Comparison of ENCODE assay signal across 21 cellular contexts in genomic region chr9:117547321-117547720, GRCh38.
A peak's percentile ranks its signal among the peaks of the same experiment; 100 is the strongest.
DNase-seq lines count a peak whose midpoint lies in the region; ATAC-seq, FAIRE-seq and TF ChIP-seq lines count a peak whose summit lies in the region.
"Had no signal": no experiment of that assay in that cellular context is flagged by ENCODE, and none has a peak within 500 bp of the region (broad histone marks: within the 10 kb centered on the region; RNA-seq: fewer than 3 reads in every experiment).

No MANE protein-coding gene starts in this region.

- no peak for DNase-seq in D721Med (ENCODE audit: insufficient read length, low spot score)
- no peak for DNase-seq in PC-9
- DNase-seq in endothelial cell (ENCODE audit: low spot score), result no peak
- no peak for DNase-seq in pancreas
- no peak for DNase-seq in urothelium cell line (ENCODE audit: low spot score)
- no peak for DNase-seq in right atrium auricular region (ENCODE audit: low spot score)
- DNase-seq: activated T-cell treated with anti-CD3 and anti-CD28 coated beads, Interleukin-2, amount 50 U/mL, for 72 hours; foreskin melanocyte; kidney glomerular epithelial cell; NCI-H1105; NCI-H2107; occipital lobe; tibial artery had no signal

- H3K4me3 ChIP-seq in PC-9, result no peak overlapping the region
- peak overlapping the region in 2 of 4 donors; percentile 18 to 22 for H3K4me3 ChIP-seq in pancreas
- H3K4me3 ChIP-seq in right atrium auricular region, result no peak overlapping the region
- H3K4me3 ChIP-seq: tibial artery had no signal

- no peak overlapping the region for H3K4me3 Mint-ChIP-seq in endothelial cell (ENCODE audit: unreplicated experiment)
- H3K4me3 Mint-ChIP-seq: activated CD8-positive, alpha-beta T cell treated with anti-CD3 and anti-CD28 coated beads for 36 hours; activated naive CD4-positive, alpha-beta T cell treated with anti-CD3 and anti-CD28 coated beads, Interleukin-2, amount 50 U/mL, for 24 hours; stimulated activated effector memory CD8-positive, alpha-beta T cell treated with anti-CD3 and anti-CD28 coated beads, Interleukin-12 subunit alpha, Interleukin-12 subunit beta, amount 100 ng/mL, for 72 hours had no signal

- peak overlapping the region; percentile 4; the same call in 1 of the 2 replicates for H2AFZ ChIP-seq in PC-9

- H3K4me1 Mint-ChIP-seq in endothelial cell (ENCODE audit: unreplicated experiment), result peaks cover 12% of the 10 kb centered on the region
- H3K4me1 Mint-ChIP-seq: stimulated activated effector memory CD8-positive, alpha-beta T cell treated with anti-CD3 and anti-CD28 coated beads, Interleukin-12 subunit alpha, Interleukin-12 subunit beta, amount 100 ng/mL, for 72 hours had no signal

- H3K9me3 ChIP-seq in PC-9 (ENCODE audit: insufficient read depth, low read depth) (no peaks in the 10 kb centered on the region), pancreas (no peaks in the 10 kb centered on the region), right atrium auricular region (no peaks in the 10 kb centered on the region)
- H3K9me3 ChIP-seq: tibial artery had no signal

- FAIRE-seq in D721Med (lab: Jason Lieb, UNC), result peak; percentile 25
- no peak for FAIRE-seq in pancreas (lab: Jason Lieb, UNC)
- FAIRE-seq in urothelium cell line (lab: Jason Lieb, UNC), result no peak
- FAIRE-seq: bronchial epithelial cell, GM12891, H54 had no signal

- no peaks in the 10 kb centered on the region for H3K9me3 Mint-ChIP-seq in endothelial cell (ENCODE audit: unreplicated experiment)
- H3K9me3 Mint-ChIP-seq: activated CD8-positive, alpha-beta T cell treated with anti-CD3 and anti-CD28 coated beads for 36 hours; activated naive CD4-positive, alpha-beta T cell treated with anti-CD3 and anti-CD28 coated beads, Interleukin-2, amount 50 U/mL, for 24 hours had no signal

- no TSS peak for BruUV-seq in PC-9 (replicated peaks; lab: Mats Ljungman, UMichigan)

- H3K9me2 ChIP-seq in PC-9 (ENCODE audit: insufficient read depth), result no peaks in the 10 kb centered on the region

- H3K36me3 Mint-ChIP-seq in endothelial cell (ENCODE audit: low read depth, unreplicated experiment), result no peaks in the 10 kb centered on the region
- H3K36me3 Mint-ChIP-seq: activated naive CD4-positive, alpha-beta T cell treated with anti-CD3 and anti-CD28 coated beads, Interleukin-2, amount 50 U/mL, for 24 hours; stimulated activated effector memory CD8-positive, alpha-beta T cell treated with anti-CD3 and anti-CD28 coated beads, Interleukin-12 subunit alpha, Interleukin-12 subunit beta, amount 100 ng/mL, for 72 hours had no signal

- CTCF ChIA-PET in PC-9 (lab: Charles Lee), result no interaction called here

- no peaks in the 10 kb centered on the region for H3K27me3 Mint-ChIP-seq in endothelial cell (ENCODE audit: unreplicated experiment)
- H3K27me3 Mint-ChIP-seq: activated CD8-positive, alpha-beta T cell treated with anti-CD3 and anti-CD28 coated beads for 36 hours had no signal

- H3K27me3 ChIP-seq in PC-9 (ENCODE audit: insufficient read depth, low read depth) (no peaks in the 10 kb centered on the region), pancreas (no peaks in the 10 kb centered on the region), right atrium auricular region (no peaks in the 10 kb centered on the region)
- H3K27me3 ChIP-seq: tibial artery had no signal

- H3K79me2 ChIP-seq in PC-9 (ENCODE audit: low read depth), result no peaks in the 10 kb centered on the region

- peak overlapping the region; percentile 79 for H3K27ac Mint-ChIP-seq in endothelial cell (ENCODE audit: unreplicated experiment)
- H3K27ac Mint-ChIP-seq: activated CD8-positive, alpha-beta T cell treated with anti-CD3 and anti-CD28 coated beads for 36 hours; activated T-cell treated with anti-CD3 and anti-CD28 coated beads, Interleukin-2, amount 50 U/mL, for 72 hours; stimulated activated effector memory CD8-positive, alpha-beta T cell treated with anti-CD3 and anti-CD28 coated beads, Interleukin-12 subunit alpha, Interleukin-12 subunit beta, amount 100 ng/mL, for 72 hours had no signal

- no peaks in the 10 kb centered on the region for H3F3A ChIP-seq in PC-9 (ENCODE audit: insufficient read depth, low read depth)

- 0 out of 2 replicates have a peak overlapping the region, but pooled peaks have one; percentile 0 for H3K4me2 ChIP-seq in PC-9

- no peak overlapping the region for H3K27ac ChIP-seq in PC-9
- no peak overlapping the region for H3K27ac ChIP-seq in pancreas
- H3K27ac ChIP-seq in right atrium auricular region, result no peak overlapping the region
- H3K27ac ChIP-seq: tibial artery had no signal

- H4K20me1 ChIP-seq in PC-9 (ENCODE audit: insufficient read depth), result no peaks in the 10 kb centered on the region

- intact Hi-C loops in PC-9 (cut with micrococcal nuclease; ENCODE audit: unreplicated experiment) (no loop called here), pancreas (cut with DNase I) (no loop called here)

- H3K4me1 ChIP-seq in PC-9 (replicated peaks; ENCODE audit: insufficient read depth), result no peaks in the 10 kb centered on the region
- peaks cover 0 to 6% (median 0%) of the 10 kb centered on the region in 3 donors for H3K4me1 ChIP-seq in pancreas
- H3K4me1 ChIP-seq in right atrium auricular region, result no peaks in the 10 kb centered on the region
- H3K4me1 ChIP-seq: tibial artery had no signal

- WGBS in pancreas, 2 donors, result 6 to 10% methylated on average over 7 of the region's 7 CpGs

- POLR2A ChIA-PET in PC-9 (lab: Charles Lee; ENCODE audit: unreplicated experiment), result no interaction called here

- TF ChIP-seq CTCF in D721Med (IDR thresholded peaks at IDR 0.05; ENCODE audit: insufficient read depth, missing control alignments) (no peak), PC-9 (conservative IDR thresholded peaks at IDR 0.05) (no peak), endothelial cell (IDR thresholded peaks at IDR 0.05; ENCODE audit: unreplicated experiment) (no peak), pancreas (IDR thresholded peaks at IDR 0.05) (no peak), right atrium auricular region (IDR thresholded peaks at IDR 0.05) (no peak)

- ATAC-seq in pancreas (peak in 3 of 4 donors; percentile 21 to 50 (median 34)), HG03175 (IDR thresholded peaks at IDR 0.05; ENCODE audit: unreplicated experiment) (no peak)
- ATAC-seq: activated CD8-positive, alpha-beta T cell treated with anti-CD3 and anti-CD28 coated beads for 36 hours; Panc1; stimulated activated effector memory CD8-positive, alpha-beta T cell treated with anti-CD3 and anti-CD28 coated beads, Interleukin-12 subunit alpha, Interleukin-12 subunit beta, amount 100 ng/mL, for 72 hours had no signal

- no peaks in the 10 kb centered on the region for H3K36me3 ChIP-seq in PC-9 (ENCODE audit: low read depth)
- no peaks in the 10 kb centered on the region for H3K36me3 ChIP-seq in pancreas
- H3K36me3 ChIP-seq in right atrium auricular region, result no peaks in the 10 kb centered on the region
- H3K36me3 ChIP-seq: tibial artery had no signal
